In genomic region chr13:46143239-46143701, GRCh38 we compare ENCODE assay signal across 14 cellular contexts. TPM values are rescaled to one million over a fixed set of nuclear protein-coding genes. Genes with fewer than 3 reads are reported as not detected.
DNase-seq lines count a peak whose midpoint lies in the region; ATAC-seq and TF ChIP-seq lines count a peak whose summit lies in the region.
"Had no signal": no experiment of that assay in that cellular context is flagged by ENCODE, and none has a peak within 500 bp of the region (broad histone marks: within the 10 kb centered on the region; RNA-seq: fewer than 3 reads in every experiment).

No MANE protein-coding gene starts in this region.

- CTCF ChIA-PET in CD4-positive, alpha-beta T cell (lab: Charles Lee), result interaction anchor here (1.5 kb wide), 1 partner anchor 17 kb away, joined by 7 read pairs; no protein-coding TSS in a partner anchor

- H3K4me2 ChIP-seq in DND-41 (ENCODE audit: insufficient read depth, low read length), result no peak overlapping the region
- H3K4me2 ChIP-seq: PC-9 had no signal

- H3K9me3 ChIP-seq in CD4-positive, alpha-beta T cell (ENCODE audit: control insufficient read depth, low read length), result no peaks in the 10 kb centered on the region
- H3K9me3 ChIP-seq in DND-41 (ENCODE audit: insufficient read depth, low read length, severe bottlenecking) (no peaks in the 10 kb centered on the region), mucosa of descending colon (no peaks in the 10 kb centered on the region)
- H3K9me3 ChIP-seq: tibial nerve had no signal

- intact Hi-C loops in CD4-positive, alpha-beta T cell (cut with DNase I, micrococcal nuclease), result no loop called here
- intact Hi-C loops in mucosa of descending colon (cut with DNase I, micrococcal nuclease), result no loop called here

- DNase-seq in CD4-positive, alpha-beta T cell, result no peak
- no peak for DNase-seq in DND-41
- DNase-seq in SW480 (ENCODE audit: low spot score), result peak; percentile 63
- DNase-seq in mucosa of descending colon, result no peak
- no peak for DNase-seq in central memory CD4-positive, alpha-beta T cell
- DNase-seq in mesothelial cell of epicardium (ENCODE audit: low spot score in 2 of 2, unreplicated experiment in 2 of 2), result no peak
- DNase-seq: activated B cell treated with CpG ODN at 0.5 μM for 24 hours, activated T-cell treated with anti-CD3 and anti-CD28 coated beads for 4 hours, NCI-H446, PC-9 had no signal

- TF ChIP-seq CTCF in CD4-positive, alpha-beta T cell (IDR thresholded peaks at IDR 0.05), result no peak
- TF ChIP-seq CTCF in DND-41 (IDR thresholded peaks at IDR 0.05; ENCODE audit: borderline replicate concordance, extremely low read depth, low read length, poor library complexity, severe bottlenecking) (no peak), mucosa of descending colon (IDR thresholded peaks at IDR 0.05) (no peak), mesothelial cell of epicardium (IDR thresholded peaks at IDR 0.05; ENCODE audit: unreplicated experiment) (no peak)

- H3K27me3 ChIP-seq in CD4-positive, alpha-beta T cell (ENCODE audit: control insufficient read depth, insufficient read depth, low read length), result no peaks in the 10 kb centered on the region
- H3K27me3 ChIP-seq in DND-41 (ENCODE audit: insufficient read depth, low read length, poor library complexity), result no peaks in the 10 kb centered on the region
- H3K27me3 ChIP-seq: tibial nerve had no signal

- no peaks in the 10 kb centered on the region for H3K27me3 Mint-ChIP-seq in CD4-positive, alpha-beta T cell
- H3K27me3 Mint-ChIP-seq in mesothelial cell of epicardium (ENCODE audit: low read depth), result no peaks in the 10 kb centered on the region
- H3K27me3 Mint-ChIP-seq: activated B cell treated with CpG ODN at 0.5 μM for 24 hours had no signal

- H3K4me1 ChIP-seq in DND-41 (ENCODE audit: insufficient read depth, low read length) (no peaks in the 10 kb centered on the region), mucosa of descending colon (ENCODE audit: low read depth) (no peaks in the 10 kb centered on the region)
- H3K4me1 ChIP-seq: tibial nerve had no signal

- no peak overlapping the region for H3K4me3 Mint-ChIP-seq in CD4-positive, alpha-beta T cell
- H3K4me3 Mint-ChIP-seq in mesothelial cell of epicardium, result no peak overlapping the region
- H3K4me3 Mint-ChIP-seq: activated B cell treated with CpG ODN at 0.5 μM for 24 hours had no signal

- no peaks in the 10 kb centered on the region for H3K9me3 Mint-ChIP-seq in CD4-positive, alpha-beta T cell
- peaks cover 3% of the 10 kb centered on the region for H3K9me3 Mint-ChIP-seq in mesothelial cell of epicardium
- H3K9me3 Mint-ChIP-seq: activated B cell treated with CpG ODN at 0.5 μM for 24 hours had no signal

- 0 out of 2 replicates have a peak, but pooled peaks cover 5% of the 10 kb centered on the region for H4K20me1 ChIP-seq in DND-41 (ENCODE audit: insufficient read depth, low read length)

- H3K27ac Mint-ChIP-seq in CD4-positive, alpha-beta T cell, result peak overlapping the region; percentile 64
- no peak overlapping the region for H3K27ac Mint-ChIP-seq in mesothelial cell of epicardium
- H3K27ac Mint-ChIP-seq: activated B cell treated with CpG ODN at 0.5 μM for 24 hours had no signal

- POLR2A ChIA-PET in CD4-positive, alpha-beta T cell (lab: Charles Lee), result interaction anchor here (1.5 kb wide), 1 partner anchor 9 kb away, joined by 5 read pairs; no protein-coding TSS in a partner anchor

- H3K36me3 Mint-ChIP-seq in CD4-positive, alpha-beta T cell (ENCODE audit: low read depth), result peaks cover 95% of the 10 kb centered on the region
- peaks cover 1% of the 10 kb centered on the region for H3K36me3 Mint-ChIP-seq in mesothelial cell of epicardium

- no peak for ATAC-seq in CD4-positive, alpha-beta T cell (ENCODE audit: poor library complexity)
- ATAC-seq in DND-41 (ENCODE audit: insufficient read depth, low read depth) (0 out of 3 replicates have a peak, but pooled peaks have one; percentile 27), mucosa of descending colon (peak; percentile 39), GM19463 (IDR thresholded peaks at IDR 0.05; ENCODE audit: unreplicated experiment) (no peak), HG02798 (IDR thresholded peaks at IDR 0.05; ENCODE audit: poor library complexity, unreplicated experiment) (no peak)

- peaks cover 10% of the 10 kb centered on the region; the same call in 1 of the 2 replicates for H3K79me2 ChIP-seq in DND-41 (ENCODE audit: insufficient read depth, low read length)

- peaks cover 9% of the 10 kb centered on the region for H3K4me1 Mint-ChIP-seq in CD4-positive, alpha-beta T cell (ENCODE audit: low read depth)
- peaks cover 16% of the 10 kb centered on the region for H3K4me1 Mint-ChIP-seq in mesothelial cell of epicardium
- H3K4me1 Mint-ChIP-seq: activated B cell treated with CpG ODN at 0.5 μM for 24 hours had no signal

- H3K36me3 ChIP-seq in DND-41 (ENCODE audit: insufficient read depth, low read length) (peaks cover 95% of the 10 kb centered on the region), mucosa of descending colon (ENCODE audit: low read depth) (no peaks in the 10 kb centered on the region)
- H3K36me3 ChIP-seq: tibial nerve had no signal

- H3K9ac ChIP-seq in DND-41 (ENCODE audit: low read depth, low read length), result no peak overlapping the region

- H3K4me3 ChIP-seq in DND-41 (ENCODE audit: low read depth in 1 of 2, low read length in 2 of 2), result no peak overlapping the region
- H3K4me3 ChIP-seq in mucosa of descending colon, result no peak overlapping the region
- H3K4me3 ChIP-seq: PC-9, tibial nerve had no signal

- no peak overlapping the region for H3K27ac ChIP-seq in CD4-positive, alpha-beta T cell (ENCODE audit: low read depth, low read length)
- H3K27ac ChIP-seq in DND-41 (ENCODE audit: low read length), result no peak overlapping the region
- H3K27ac ChIP-seq: PC-9, tibial nerve had no signal

- H2AFZ ChIP-seq in DND-41 (ENCODE audit: low read depth, low read length), result no peak overlapping the region
- H2AFZ ChIP-seq: PC-9 had no signal

RNA-seq across cellular contexts. Expression of gene CPB2, which starts 38.4 kb away (rescaled TPM):
- not detected for total RNA-seq in CD4-positive, alpha-beta T cell
- not detected for total RNA-seq in mucosa of descending colon
- total RNA-seq in mesothelial cell of epicardium, result not detected in 3 replicates
- total RNA-seq: activated B cell treated with CpG ODN at 0.5 μM for 24 hours, glomerular endothelial cell, PC-9, tibial nerve had no signal

RNA-seq across cellular contexts. Expression of gene LCP1, which starts 38.7 kb away (rescaled TPM):
- total RNA-seq in CD4-positive, alpha-beta T cell, result 100 to 1,000 TPM; 266 to 276 TPM
- total RNA-seq in mucosa of descending colon (10 to 100 TPM; 15.7 to 53.3 (median 35.1) TPM), mesothelial cell of epicardium (11.6 to 12.4 TPM (median 11.6 TPM) in 3 replicates)

Comparison
In these comparisons a context has a peak if more than half of its experiments do, and no peak if none do; other contexts are left out.
1. ATAC-seq: peak in DND-41 (single experiment) and mucosa of descending colon (single experiment); none in CD4-positive, alpha-beta T cell (single experiment), GM19463 (single experiment) and HG02798 (single experiment).
2. RNA of gene LCP1, which starts 38.7 kb away (total RNA-seq): 266 to 276 TPM in CD4-positive, alpha-beta T cell; 15.7 to 53.3 TPM in mucosa of descending colon and 11.6 to 12.4 TPM in mesothelial cell of epicardium; every median in the first group is over 4 times any median in the second.